18 cellular contexts compared by ENCODE assay signal in genomic region chr10:74231375-74231774, GRCh38.
DNase-seq lines count a peak whose midpoint lies in the region; ATAC-seq and TF ChIP-seq lines count a peak whose summit lies in the region.
"Had no signal": no experiment of that assay in that cellular context is flagged by ENCODE, and none has a peak within 500 bp of the region (broad histone marks: within the 10 kb centered on the region; RNA-seq: fewer than 3 reads in every experiment).

No MANE protein-coding gene starts in this region.

- H3K79me1 ChIP-seq in trophoblast cell (ENCODE audit: low read length), result no peaks in the 10 kb centered on the region

- no peak overlapping the region for H2AK5ac ChIP-seq in trophoblast cell (ENCODE audit: low read length)

- no peak overlapping the region for H2BK120ac ChIP-seq in trophoblast cell (ENCODE audit: insufficient read depth, low read length, poor library complexity)

- ATAC-seq in RWPE2 (ENCODE audit: low read depth), result peak; percentile 84
- ATAC-seq: WTC11 had no signal

- H3K4me1 Mint-ChIP-seq in progenitor cell of endocrine pancreas (ENCODE audit: low read depth), result no peaks in the 10 kb centered on the region
- H3K4me1 Mint-ChIP-seq: WTC11 had no signal

- no peaks in the 10 kb centered on the region for H3K9me2 ChIP-seq in GM23248 (ENCODE audit: insufficient read depth)

- H3K36me3 ChIP-seq in GM23248 (ENCODE audit: low read depth), result no peaks in the 10 kb centered on the region
- H3K36me3 ChIP-seq in RWPE2 (ENCODE audit: low read depth), result peaks cover 22% of the 10 kb centered on the region
- no peaks in the 10 kb centered on the region for H3K36me3 ChIP-seq in trophoblast cell (ENCODE audit: control insufficient read depth in 1 of 2, insufficient read depth in 2 of 2, low read length in 2 of 2)

- no peaks in the 10 kb centered on the region for H3K27me3 Mint-ChIP-seq in progenitor cell of endocrine pancreas

- H3K4me1 ChIP-seq in GM23248 (ENCODE audit: insufficient read depth) (peaks cover 27% of the 10 kb centered on the region), RWPE2 (ENCODE audit: insufficient read depth, poor library complexity, severe bottlenecking) (peaks cover 49% of the 10 kb centered on the region), trophoblast cell (ENCODE audit: control insufficient read depth in 1 of 2, insufficient read depth in 2 of 2, low read length in 2 of 2) (peaks cover 2 to 3% of the 10 kb centered on the region in 2 experiments)

- no peak overlapping the region for H3K27ac ChIP-seq in GM23248
- peak overlapping the region; percentile 68 for H3K27ac ChIP-seq in RWPE2 (ENCODE audit: poor library complexity, severe bottlenecking)
- no peak overlapping the region for H3K27ac ChIP-seq in trophoblast cell (ENCODE audit: low read depth, low read length)
- H3K27ac ChIP-seq: C4-2B, skin epidermis had no signal

- no peak overlapping the region for H3K4ac ChIP-seq in trophoblast cell (ENCODE audit: low read depth, low read length)

- peaks cover 9% of the 10 kb centered on the region for H3F3A ChIP-seq in GM23248 (ENCODE audit: insufficient read depth)

- DNase-seq in GM23248 (peak; percentile 43), RWPE2 (ENCODE audit: low spot score) (no peak), fibroblast of gingiva (ENCODE audit: low read depth) (peak; percentile 18), trophoblast cell (peak; percentile 51 to 59), progenitor cell of endocrine pancreas (ENCODE audit: low spot score, unreplicated experiment) (no peak), NCI-H526 treated with DMSO at 0.1 percent for 48 hours (lab: John Stamatoyannopoulos, UW) (no peak), HuH-7.5 (ENCODE audit: low spot score) (no peak)
- DNase-seq: activated effector memory CD4-positive, alpha-beta T cell treated with anti-CD3 and anti-CD28 coated beads, Interleukin-2, amount 50 U/mL, for 16 hours; effector memory CD4-positive, alpha-beta T cell; KG1; NCI-H1436; NCI-H446 treated with DMSO at 0.1 percent for 48 hours; nucleus accumbens; stimulated activated naive CD4-positive, alpha-beta T cell had no signal

- H3K9me3 ChIP-seq in GM23248 (ENCODE audit: low read depth) (no peaks in the 10 kb centered on the region), RWPE2 (ENCODE audit: severe bottlenecking) (no peaks in the 10 kb centered on the region), trophoblast cell (ENCODE audit: insufficient read depth, low read depth, low read length) (no peaks in the 10 kb centered on the region)

- H3K27me3 ChIP-seq in GM23248 (replicated peaks; ENCODE audit: insufficient read depth) (no peaks in the 10 kb centered on the region), RWPE2 (ENCODE audit: insufficient read depth, poor library complexity, severe bottlenecking) (no peaks in the 10 kb centered on the region), trophoblast cell (ENCODE audit: insufficient read depth, low read length) (no peaks in the 10 kb centered on the region)

- no peak overlapping the region for H3K27ac Mint-ChIP-seq in progenitor cell of endocrine pancreas
- H3K27ac Mint-ChIP-seq: mesothelial cell of epicardium, WTC11 had no signal

- no peak overlapping the region for H4K12ac ChIP-seq in trophoblast cell (ENCODE audit: low read depth, low read length)

- H3K36me3 Mint-ChIP-seq in progenitor cell of endocrine pancreas (ENCODE audit: insufficient read depth), result peaks cover 1% of the 10 kb centered on the region
- H3K36me3 Mint-ChIP-seq: mesothelial cell of epicardium, WTC11 had no signal

- no peak overlapping the region for H3K14ac ChIP-seq in trophoblast cell (ENCODE audit: low read length)

- no peak overlapping the region for H3K4me2 ChIP-seq in GM23248 (ENCODE audit: unreplicated experiment)
- H3K4me2 ChIP-seq in trophoblast cell (ENCODE audit: low read length), result no peak overlapping the region

- H3K18ac ChIP-seq in trophoblast cell (ENCODE audit: low read length), result no peak overlapping the region

- no peak overlapping the region for H3K4me3 Mint-ChIP-seq in progenitor cell of endocrine pancreas (ENCODE audit: low read depth)
- H3K4me3 Mint-ChIP-seq: mesothelial cell of epicardium, WTC11 had no signal

- no peak overlapping the region for H3K23ac ChIP-seq in trophoblast cell (ENCODE audit: low read length)

- H2AFZ ChIP-seq in GM23248 (no peak overlapping the region), trophoblast cell (ENCODE audit: insufficient read depth, low read length, poor library complexity) (no peak overlapping the region)

- H4K8ac ChIP-seq in trophoblast cell (ENCODE audit: low read depth, low read length), result no peak overlapping the region

- H2BK5ac ChIP-seq in trophoblast cell (ENCODE audit: low read depth, low read length, poor library complexity), result no peak overlapping the region

- H3K79me2 ChIP-seq in GM23248 (ENCODE audit: insufficient read depth), result peaks cover 96% of the 10 kb centered on the region
- H3K79me2 ChIP-seq in trophoblast cell (ENCODE audit: control insufficient read depth, insufficient read depth, low read length, poor library complexity), result no peaks in the 10 kb centered on the region

- H2BK12ac ChIP-seq in trophoblast cell (ENCODE audit: low read length), result no peak overlapping the region

- no peaks in the 10 kb centered on the region for H3K9me3 Mint-ChIP-seq in progenitor cell of endocrine pancreas (ENCODE audit: low read depth)
- H3K9me3 Mint-ChIP-seq: mesothelial cell of epicardium had no signal

- H3K9ac ChIP-seq in GM23248, result no peak overlapping the region
- no peak overlapping the region for H3K9ac ChIP-seq in trophoblast cell (ENCODE audit: low read length)

- no peaks in the 10 kb centered on the region for H4K20me1 ChIP-seq in GM23248 (ENCODE audit: insufficient read depth)

- no peak overlapping the region for H4K91ac ChIP-seq in trophoblast cell (ENCODE audit: low read depth, low read length)

- 69 to 74% methylated on average over 2 of the region's 2 CpGs for WGBS in GM23248 (ENCODE audit: low coverage in 1 of 2, low lambda C conversion rate in 2 of 2, missing lambda C conversion rate in 2 of 2), 2 experiments
- no CpG with 5 or more reads among the region's 2 CpGs for WGBS in trophoblast cell (ENCODE audit: extremely low coverage, insufficient coverage, insufficient read length)

- in situ Hi-C loops in GM23248 (cut with MboI), result loop anchor here (10.0 kb wide), 1 partner anchor 87 kb away; no protein-coding TSS in a partner anchor

- TF ChIP-seq CTCF in RWPE2 (IDR thresholded peaks at IDR 0.05; ENCODE audit: poor library complexity, severe bottlenecking) (no peak), progenitor cell of endocrine pancreas (IDR thresholded peaks at IDR 0.05; ENCODE audit: unreplicated experiment) (no peak)

- H3K4me3 ChIP-seq in GM23248 (no peak overlapping the region), RWPE2 (ENCODE audit: severe bottlenecking) (no peak overlapping the region), trophoblast cell (ENCODE audit: low read depth, low read length) (no peak overlapping the region)
- H3K4me3 ChIP-seq: skin epidermis had no signal

Comparison
In these comparisons a context has a peak if more than half of its experiments do, and no peak if none do; other contexts are left out.
1. DNase-seq: peak in GM23248 (single experiment), fibroblast of gingiva (single experiment) and trophoblast cell (2 of 2); none in RWPE2 (single experiment), progenitor cell of endocrine pancreas (single experiment), NCI-H526 treated with DMSO at 0.1 percent for 48 hours (single experiment) and HuH-7.5 (single experiment).